In genomic region chr11:126112547-126112946, GRCh38 we compare ENCODE assay signal across 14 cellular contexts. TPM values are rescaled to one million over a fixed set of nuclear protein-coding genes. Genes with fewer than 3 reads are reported as not detected.
DNase-seq lines count a peak whose midpoint lies in the region; TF ChIP-seq lines count a peak whose summit lies in the region.
"Had no signal": no experiment of that assay in that cellular context is flagged by ENCODE, and none has a peak within 500 bp of the region (broad histone marks: within the 10 kb centered on the region; RNA-seq: fewer than 3 reads in every experiment).

No MANE protein-coding gene starts in this region.

- no peak overlapping the region for H3K4me3 ChIP-seq in fibroblast of pulmonary artery (replicated peaks; ENCODE audit: low read depth, low read length)

- no peaks in the 10 kb centered on the region for H3K36me3 Mint-ChIP-seq in osteocyte (ENCODE audit: unreplicated experiment)
- H3K36me3 Mint-ChIP-seq in endothelial cell (ENCODE audit: low read depth, unreplicated experiment) = no peaks in the 10 kb centered on the region
- H3K36me3 Mint-ChIP-seq: activated naive CD8-positive, alpha-beta T cell treated with anti-CD3 and anti-CD28 coated beads for 36 hours; CD4-positive, CD25-positive, alpha-beta regulatory T cell had no signal

- H3K4me3 Mint-ChIP-seq in osteocyte (ENCODE audit: unreplicated experiment) (peak overlapping the region; percentile 16), endothelial cell (ENCODE audit: unreplicated experiment) (no peak overlapping the region)
- H3K4me3 Mint-ChIP-seq: activated naive CD8-positive, alpha-beta T cell treated with anti-CD3 and anti-CD28 coated beads for 36 hours; CD4-positive, CD25-positive, alpha-beta regulatory T cell had no signal

- H3K27me3 Mint-ChIP-seq in osteocyte (ENCODE audit: unreplicated experiment) (no peaks in the 10 kb centered on the region), endothelial cell (ENCODE audit: unreplicated experiment) (peaks cover 11% of the 10 kb centered on the region)
- H3K27me3 Mint-ChIP-seq: activated naive CD8-positive, alpha-beta T cell treated with anti-CD3 and anti-CD28 coated beads for 36 hours had no signal

- peak; percentile 76 for DNase-seq in AG20443 (ENCODE audit: low spot score)
- peak; percentile 71 for DNase-seq in NCI-H446 treated with DMSO at 0.1 percent for 48 hours (lab: John Stamatoyannopoulos, UW)
- peak; percentile 49 for DNase-seq in fibroblast of pulmonary artery (ENCODE audit: low read depth)
- no peak for DNase-seq in osteocyte (ENCODE audit: extremely low spot score, unreplicated experiment)
- no peak for DNase-seq in activated CD4-positive, alpha-beta T cell treated with anti-CD3 and anti-CD28 coated beads, Interleukin-2, amount 50 U/mL, for 1 hour
- no peak for DNase-seq in pons (ENCODE audit: low spot score)
- no peak for DNase-seq in activated T-cell treated with anti-CD3 and anti-CD28 coated beads for 4 hours
- DNase-seq in endothelial cell (ENCODE audit: low spot score) = no peak
- DNase-seq: activated naive CD8-positive, alpha-beta T cell treated with anti-CD3 and anti-CD28 coated beads for 36 hours; CD4-positive, CD25-positive, alpha-beta regulatory T cell; Kasumi-1; nucleus accumbens; RPMI8226; stimulated activated CD4-positive, alpha-beta T cell treated with anti-CD3 and anti-CD28 coated beads, Interleukin-1b, Interleukin-23, amount 100 ng/mL, for 48 hours had no signal

- H3K4me1 Mint-ChIP-seq in osteocyte (ENCODE audit: unreplicated experiment) = peaks cover 71% of the 10 kb centered on the region
- peaks cover 3% of the 10 kb centered on the region for H3K4me1 Mint-ChIP-seq in endothelial cell (ENCODE audit: unreplicated experiment)
- H3K4me1 Mint-ChIP-seq: activated naive CD8-positive, alpha-beta T cell treated with anti-CD3 and anti-CD28 coated beads for 36 hours had no signal

- TF ChIP-seq CTCF in fibroblast of pulmonary artery (IDR thresholded peaks at IDR 0.05; ENCODE audit: low read length, missing control alignments) = no peak
- no peak for TF ChIP-seq CTCF in osteocyte (IDR thresholded peaks at IDR 0.05)
- no peak for TF ChIP-seq CTCF in endothelial cell (IDR thresholded peaks at IDR 0.05; ENCODE audit: unreplicated experiment)

- H3K27ac Mint-ChIP-seq in osteocyte (ENCODE audit: unreplicated experiment) (peak overlapping the region; percentile 95), endothelial cell (ENCODE audit: unreplicated experiment) (no peak overlapping the region)
- H3K27ac Mint-ChIP-seq: activated naive CD8-positive, alpha-beta T cell treated with anti-CD3 and anti-CD28 coated beads for 36 hours had no signal

- H3K9me3 Mint-ChIP-seq in osteocyte (ENCODE audit: unreplicated experiment) (no peaks in the 10 kb centered on the region), endothelial cell (ENCODE audit: unreplicated experiment) (no peaks in the 10 kb centered on the region)
- H3K9me3 Mint-ChIP-seq: activated naive CD8-positive, alpha-beta T cell treated with anti-CD3 and anti-CD28 coated beads for 36 hours had no signal

RNA-seq across cellular contexts. Expression of gene CDON, which starts 49.9 kb away (rescaled TPM):
- total RNA-seq in osteocyte (24.4 and 29.4 TPM in 2 replicates), endothelial cell (ENCODE audit: unreplicated experiment) (25.2 TPM)

Comparison
In these comparisons a context has a peak if more than half of its experiments do, and no peak if none do; other contexts are left out.
1. DNase-seq: peak in AG20443 (single experiment), NCI-H446 treated with DMSO at 0.1 percent for 48 hours (single experiment) and fibroblast of pulmonary artery (single experiment); none in osteocyte (single experiment), activated CD4-positive, alpha-beta T cell treated with anti-CD3 and anti-CD28 coated beads, Interleukin-2, amount 50 U/mL, for 1 hour (single experiment), pons (single experiment), activated T-cell treated with anti-CD3 and anti-CD28 coated beads for 4 hours (single experiment) and endothelial cell (single experiment).